8 cellular contexts compared by ENCODE assay signal in genomic region chr11:65422104-65422632, GRCh38. TPM values are rescaled to one million over a fixed set of nuclear protein-coding genes. Genes with fewer than 3 reads are reported as not detected.
A peak's percentile ranks its signal among the peaks of the same experiment; 100 is the strongest.
DNase-seq lines count a peak whose midpoint lies in the region; ATAC-seq, FAIRE-seq and TF ChIP-seq lines count a peak whose summit lies in the region.

No MANE protein-coding gene starts in this region.

- H2AK5ac ChIP-seq in H1 (ENCODE audit: low read depth, low read length): peak overlapping the region; percentile 80; the same call in 1 of the 2 replicates

- CTCF ChIA-PET in H1 (lab: Charles Lee; ENCODE audit: partially characterized antibody): interaction anchor here (0.8 to 22.8 kb wide), 5 partner anchors 28 to 88 kb away, joined by 3 to 430 read pairs (median 4); no protein-coding TSS in a partner anchor

- POLR2A ChIA-PET in H1 (lab: Charles Lee; ENCODE audit: partially characterized antibody): interaction anchor here (0.7 to 20.8 kb wide), 35 partner anchors 8 to 209 kb away, joined by 3 to 826 read pairs (median 4); partner anchors contain the start of genes DPF2, MALAT1, SCYL1 and TIGD3

- FAIRE-seq in H1 (lab: Jason Lieb, UNC): no peak

- H4K20me1 ChIP-seq in H1 (replicated peaks in 1 of 2; ENCODE audit: control insufficient read depth in 1 of 2, insufficient read depth in 2 of 2, low read length in 2 of 2): peaks cover 7 to 9% of the 10 kb centered on the region in 2 experiments

- peak overlapping the region; percentile 99 for H2BK5ac ChIP-seq in H1 (ENCODE audit: low read depth, low read length)

- no peaks in the 10 kb centered on the region; a peak in 1 of 7 replicates for H3K27me3 ChIP-seq in H1 (replicated peaks in 1 of 4; ENCODE audit: control insufficient read depth in 3 of 4, extremely low read depth in 1 of 4, insufficient read depth in 3 of 4, low read length in 3 of 4)

- H2BK15ac ChIP-seq in H1 (ENCODE audit: low read length): no peak overlapping the region

- H2BK20ac ChIP-seq in H1 (ENCODE audit: low read length): peak overlapping the region; percentile 81; the same call in 1 of the 2 replicates

- no peak overlapping the region for H2AFZ ChIP-seq in H1 (ENCODE audit: low read length)

- H3K9me3 ChIP-seq in H1 (ENCODE audit: insufficient read depth in 2 of 2, low read depth in 1 of 2, low read length in 1 of 2): no peaks in the 10 kb centered on the region

- H2BK12ac ChIP-seq in H1 (ENCODE audit: low read depth, low read length): peak overlapping the region; percentile 91

- H3K36me3 ChIP-seq in H1 (ENCODE audit: control insufficient read depth in 2 of 4, insufficient read depth in 4 of 4, low read length in 3 of 4): no peaks in the 10 kb centered on the region

- H3K79me1 ChIP-seq in H1 (ENCODE audit: low read depth, low read length): peaks cover 8% of the 10 kb centered on the region; the same call in 1 of the 2 replicates

- peak overlapping the region in 3 of 4 experiments; percentile 73 to 80 (median 79); a peak in 6 of 7 replicates for H3K9ac ChIP-seq in H1 (replicated peaks in 1 of 4; ENCODE audit: extremely low read depth in 1 of 4, low read depth in 3 of 4, low read length in 3 of 4)

- H3K14ac ChIP-seq in H1 (ENCODE audit: insufficient read length): no peak overlapping the region

- H3K79me2 ChIP-seq in H1 (ENCODE audit: control insufficient read depth in 1 of 2, insufficient read depth in 2 of 2, low read length in 2 of 2): peaks cover 3 to 35% of the 10 kb centered on the region in 2 experiments

- peaks cover 22% of the 10 kb centered on the region; the same call in 1 of the 2 replicates for H3K23me2 ChIP-seq in H1 (ENCODE audit: low read depth, low read length)

- 3% methylated on average over 43 of the region's 54 CpGs; no CpG with 5 or more reads in 1 of the 2 experiments for WGBS in H1 (ENCODE audit: extremely low coverage in 1 of 2, insufficient coverage in 1 of 2, insufficient read length in 1 of 2, insufficient replicate concordance in 2 of 2, low coverage in 1 of 2, low lambda C conversion rate in 2 of 2, missing lambda C conversion rate in 1 of 2), 2 experiments

- peak overlapping the region; percentile 67 for H2BK120ac ChIP-seq in H1 (replicated peaks; ENCODE audit: low read depth, low read length)

- TF ChIP-seq EP300 in H1 (IDR thresholded peaks at IDR 0.05; ENCODE audit: borderline replicate concordance in 1 of 2, low read depth in 2 of 2, low read length in 2 of 2): peak; percentile 53 to 93; a peak in 2 of 3 replicates

- ATAC-seq in HG03280 (IDR thresholded peaks at IDR 0.05; ENCODE audit: unreplicated experiment): peak; percentile 29
- no peak for ATAC-seq in GM21526 (IDR thresholded peaks at IDR 0.05; ENCODE audit: low FRiP score, unreplicated experiment)

- no peak overlapping the region for H3K56ac ChIP-seq in H1 (replicated peaks; ENCODE audit: insufficient read length, low read depth, low read length)

- H3K4me3 ChIP-seq in H1 (ENCODE audit: extremely low read depth in 1 of 4, insufficient read depth in 2 of 4, low read depth in 3 of 4, low read length in 4 of 4): peak overlapping the region; percentile 43 to 70 (median 54)

- DNase-seq in GM03348 (ENCODE audit: low spot score) (peak; percentile 92), NOMO-1 treated with DMSO at 0.1 percent for 48 hours (lab: John Stamatoyannopoulos, UW; ENCODE audit: unreplicated experiment) (peak; percentile 90), H1 (ENCODE audit: low read depth in 1 of 2, low spot score in 2 of 2) (peak; percentile 74 to 94), mesenteric fat pad (ENCODE audit: low spot score) (peak; percentile 100)
- DNase-seq in activated CD8-positive, alpha-beta memory T cell treated with anti-CD3 and anti-CD28 coated beads, Interleukin-2, amount 50 U/mL, for 24 hours (ENCODE audit: extremely low read depth): peak; percentile 80
- peak; percentile 90 for DNase-seq in stimulated activated CD8-positive, alpha-beta memory T cell treated with anti-CD3 and anti-CD28 coated beads, Interleukin-12 subunit alpha, Interleukin-12 subunit beta, amount 100 ng/mL, for 24 hours (ENCODE audit: extremely low read depth)

- peak overlapping the region; percentile 95 for H3K4ac ChIP-seq in H1 (replicated peaks; ENCODE audit: insufficient read length, low read depth, low read length)

- peak overlapping the region; percentile 75 for H4K5ac ChIP-seq in H1 (ENCODE audit: insufficient read length, low read depth, low read length)

- H4K91ac ChIP-seq in H1 (replicated peaks; ENCODE audit: insufficient read length, low read length): peak overlapping the region; percentile 90

- H3K27ac ChIP-seq in H1 (ENCODE audit: low read depth, low read length): peak overlapping the region; percentile 80

- peak overlapping the region; percentile 88 for H3K18ac ChIP-seq in H1 (ENCODE audit: extremely low read depth, low read length)

- 0 out of 4 replicates have a peak, but pooled peaks of 1 of the 2 experiments have one; percentile 0 for TF ChIP-seq RAD21 in H1 (IDR thresholded peaks at IDR 0.05 in 1 of 2, conservative IDR thresholded peaks at IDR 0.05 in 1 of 2; ENCODE audit: low read depth in 2 of 2, low read length in 2 of 2)

- TF ChIP-seq POLR2A in H1 (IDR thresholded peaks at IDR 0.05; ENCODE audit: control extremely low read depth in 1 of 2, low read depth in 2 of 2, low read length in 2 of 2): no peak

- peaks cover 35 to 73% (median 48%) of the 10 kb centered on the region in 4 experiments for H3K4me1 ChIP-seq in H1 (replicated peaks in 1 of 4; ENCODE audit: control insufficient read depth in 3 of 4, insufficient read depth in 4 of 4, low read length in 3 of 4)

- H4K8ac ChIP-seq in H1 (ENCODE audit: extremely low read depth, insufficient read depth, low read length): peak overlapping the region; percentile 98; the same call in 1 of the 2 replicates

- peak overlapping the region; percentile 62 to 85 for H3K4me2 ChIP-seq in H1 (ENCODE audit: insufficient read depth in 1 of 2, low read depth in 2 of 2, low read length in 2 of 2)

- no peak overlapping the region for H3K23ac ChIP-seq in H1 (ENCODE audit: insufficient read length)

- no peak for TF ChIP-seq CTCF in H1 (IDR thresholded peaks at IDR 0.05; ENCODE audit: control extremely low read depth in 1 of 3, insufficient read depth in 1 of 3, low read depth in 1 of 3, low read length in 3 of 3)

TF ChIP-seq in H1, 55 proteins besides CTCF, POLR2A, EP300 and RAD21 (continues in another document):
- TF ChIP-seq E2F6 (IDR thresholded peaks at IDR 0.05) (no peak; the same call in 1 of the 2 replicates), TEAD4 (IDR thresholded peaks at IDR 0.05; ENCODE audit: low read depth, low read length) (peak; percentile 88), YY1 (IDR thresholded peaks at IDR 0.05; ENCODE audit: low read depth, low read length) (no peak), POU5F1 (IDR thresholded peaks at IDR 0.05; ENCODE audit: low read depth, low read length) (no peak), ATF3 (IDR thresholded peaks at IDR 0.05; ENCODE audit: insufficient read depth, low read depth, low read length) (0 out of 2 replicates have a peak, but pooled peaks have one; percentile 38), EGR1 (IDR thresholded peaks at IDR 0.05; ENCODE audit: borderline replicate concordance, low read depth, low read length) (0 out of 2 replicates have a peak, but pooled peaks have one; percentile 33), CEBPB (IDR thresholded peaks at IDR 0.05; ENCODE audit: low read depth, low read length) (peak; percentile 3; the same call in 1 of the 2 replicates)

RNA-seq across cellular contexts. Expression of gene NEAT1, which starts 0.4 kb away (rescaled TPM):
- 10.4 and 10.7 TPM in 2 replicates for total RNA-seq in H1 (2021; fragmentation: NEBNext Ultra II Directional; extraction: Animal tissue kit (Norgen Biotek cat#: 25700))
- polyA plus RNA-seq in H1 (2011; rRNA removed): 1.6 and 2.4 TPM in 2 replicates
- 5.7 TPM for polyA plus RNA-seq in H1 (2011; cell fraction: cytosol; rRNA removed)
- 5.7 TPM for polyA plus RNA-seq in H1 (2011; cell fraction: nucleus; rRNA removed)
- 16.2 to 22.8 TPM (median 18.4 TPM) in 4 replicates for polyA plus RNA-seq in H1 (2012, experiment 1 of 2)
- polyA plus RNA-seq in H1 (2012, experiment 2 of 2): 1.4 TPM
- 3.0 TPM for polyA plus RNA-seq in H1 (2013, experiment 1 of 2)
- polyA plus RNA-seq in H1 (2013, experiment 2 of 2): 2.6 TPM
- 11.4 and 18.7 TPM in 2 replicates for polyA minus RNA-seq in H1 (2011; rRNA and poly(A)+ RNA removed)
- 5.7 TPM for polyA minus RNA-seq in H1 (2011; cell fraction: cytosol; rRNA and poly(A)+ RNA removed)
- polyA minus RNA-seq in H1 (2011; cell fraction: nucleus; rRNA and poly(A)+ RNA removed): 23.0 TPM
- total RNA-seq in mesenteric fat pad: 1,527 TPM

RNA-seq across cellular contexts. Expression of gene FRMD8, which starts 35.7 kb away (rescaled TPM):
- total RNA-seq in H1 (2021; fragmentation: NEBNext Ultra II Directional; extraction: Animal tissue kit (Norgen Biotek cat#: 25700)): 16.7 and 19.2 TPM in 2 replicates
- polyA plus RNA-seq in H1 (2011; rRNA removed): 15.0 and 23.4 TPM in 2 replicates
- polyA plus RNA-seq in H1 (2011; cell fraction: cytosol; rRNA removed): 14.8 TPM
- 26.9 TPM for polyA plus RNA-seq in H1 (2011; cell fraction: nucleus; rRNA removed)
- polyA plus RNA-seq in H1 (2012, experiment 1 of 2): 8.5 to 12.7 TPM (median 10.9 TPM) in 4 replicates
- polyA plus RNA-seq in H1 (2012, experiment 2 of 2): 10.7 TPM
- 8.6 TPM for polyA plus RNA-seq in H1 (2013, experiment 1 of 2)
- polyA plus RNA-seq in H1 (2013, experiment 2 of 2): 7.7 TPM
- 9.5 and 15.1 TPM in 2 replicates for polyA minus RNA-seq in H1 (2011; rRNA and poly(A)+ RNA removed)
- polyA minus RNA-seq in H1 (2011; cell fraction: cytosol; rRNA and poly(A)+ RNA removed): 12.3 TPM
- polyA minus RNA-seq in H1 (2011; cell fraction: nucleus; rRNA and poly(A)+ RNA removed): 14.0 TPM
- 44.0 TPM for total RNA-seq in mesenteric fat pad

RNA-seq across cellular contexts. Expression of gene SLC25A45, which starts 39.7 kb away (rescaled TPM):
- total RNA-seq in H1 (2021; fragmentation: NEBNext Ultra II Directional; extraction: Animal tissue kit (Norgen Biotek cat#: 25700)): 0.54 and 0.61 TPM in 2 replicates
- 0.59 and 0.97 TPM in 2 replicates for polyA plus RNA-seq in H1 (2011; rRNA removed)
- polyA plus RNA-seq in H1 (2011; cell fraction: cytosol; rRNA removed): 0.76 TPM
- polyA plus RNA-seq in H1 (2011; cell fraction: nucleus; rRNA removed): 3.3 TPM
- polyA plus RNA-seq in H1 (2012, experiment 1 of 2): 0.67 to 1.3 TPM (median 1.0 TPM) in 4 replicates
- polyA plus RNA-seq in H1 (2012, experiment 2 of 2): 0.37 TPM
- polyA plus RNA-seq in H1 (2013, experiment 1 of 2): 0.95 TPM
- polyA plus RNA-seq in H1 (2013, experiment 2 of 2): 1.1 TPM
- 0.20 and 0.28 TPM in 2 replicates for polyA minus RNA-seq in H1 (2011; rRNA and poly(A)+ RNA removed)
- not detected for polyA minus RNA-seq in H1 (2011; cell fraction: cytosol; rRNA and poly(A)+ RNA removed)
- 0.30 TPM for polyA minus RNA-seq in H1 (2011; cell fraction: nucleus; rRNA and poly(A)+ RNA removed)
- total RNA-seq in mesenteric fat pad: 8.7 TPM

Comparison
In these comparisons a context has a peak if more than half of its experiments do, and no peak if none do; other contexts are left out.
1. RNA of gene NEAT1, which starts 0.4 kb away (total RNA-seq): 1,527 TPM in mesenteric fat pad (single experiment); 10.4 to 10.7 TPM in H1; every median in the first group is over 100 times any median in the second.
2. Peak in every context shown above with its lines, with median percentiles within 50 percentile points of each other: DNase-seq.